Comparison of ENCODE assay signal across 24 cellular contexts in the genomic region with DNA sequence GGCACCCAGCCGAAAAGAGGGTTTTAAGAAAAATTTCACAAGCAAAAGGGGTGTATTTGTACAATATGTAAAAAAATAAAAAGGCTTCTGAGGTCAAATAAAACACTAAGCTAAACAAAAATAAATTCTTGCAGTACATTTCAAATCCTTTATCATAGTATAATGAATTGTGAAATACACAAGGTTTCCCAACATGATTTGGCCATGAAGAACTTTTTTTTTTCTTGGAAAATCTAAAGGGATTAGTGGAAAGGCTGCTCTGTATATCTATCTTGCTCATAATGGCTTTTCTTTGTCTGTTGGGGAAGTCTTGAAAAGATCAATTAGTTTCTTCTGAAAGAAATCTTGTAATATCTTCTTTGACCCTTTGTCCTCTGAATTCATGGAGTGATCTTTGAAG.
DNase-seq lines count a peak whose midpoint lies in the region; ATAC-seq and TF ChIP-seq lines count a peak whose summit lies in the region.
"Had no signal": no experiment of that assay in that cellular context is flagged by ENCODE, and none has a peak within 500 bp of the region (broad histone marks: within the 10 kb centered on the region; RNA-seq: fewer than 3 reads in every experiment).

No MANE protein-coding gene starts in this region.

- no peaks in the 10 kb centered on the region for H3K4me1 ChIP-seq in mammary epithelial cell (ENCODE audit: insufficient read depth, low read length)
- H3K4me1 ChIP-seq in adipocyte (ENCODE audit: control insufficient read depth, insufficient read depth, low read length), result peaks cover 60% of the 10 kb centered on the region

- H3K27me3 ChIP-seq in mammary epithelial cell (ENCODE audit: insufficient read depth, low read length) (peaks cover 5% of the 10 kb centered on the region), adipocyte (replicated peaks; ENCODE audit: control insufficient read depth, insufficient read depth, low read length) (no peaks in the 10 kb centered on the region)

- no peak overlapping the region for H3K4me2 ChIP-seq in mammary epithelial cell (ENCODE audit: insufficient read depth, low read depth, low read length)
- H3K4me2 ChIP-seq: PC-9 had no signal

- no peak overlapping the region for H2AFZ ChIP-seq in mammary epithelial cell (ENCODE audit: low read depth, low read length)
- H2AFZ ChIP-seq: PC-9 had no signal

- H3K27me3 Mint-ChIP-seq in MCF 10A (ENCODE audit: insufficient read depth, unreplicated experiment), result no peaks in the 10 kb centered on the region
- H3K27me3 Mint-ChIP-seq: CD8-positive, alpha-beta memory T cell had no signal

- ATAC-seq in sciatic nerve, result peak; percentile 66
- ATAC-seq: K562 had no signal

- POLR2A ChIA-PET in MCF 10A (lab: Yijun Ruan, JAX), result interaction anchor here (0.7 kb wide), 1 partner anchor 274 kb away, joined by 3 read pairs; no protein-coding TSS in a partner anchor

- no peak overlapping the region for H3K4me3 Mint-ChIP-seq in MCF 10A (ENCODE audit: unreplicated experiment)
- H3K4me3 Mint-ChIP-seq: CD8-positive, alpha-beta memory T cell; HFFc6 had no signal

- TF ChIP-seq CTCF in MCF 10A (IDR thresholded peaks at IDR 0.05; ENCODE audit: unreplicated experiment) (no peak), mammary epithelial cell (conservative IDR thresholded peaks at IDR 0.05 in 1 of 2, IDR thresholded peaks at IDR 0.05 in 1 of 2; ENCODE audit: extremely low read depth in 1 of 2, insufficient read depth in 1 of 2, low read depth in 1 of 2, low read length in 2 of 2) (no peak), GM13976 (IDR thresholded peaks at IDR 0.05; ENCODE audit: borderline replicate concordance, control extremely low read depth, extremely low read depth, insufficient read depth, missing control alignments) (no peak)

- H3K9me3 ChIP-seq in mammary epithelial cell (replicated peaks; ENCODE audit: insufficient read depth, low read length), result no peaks in the 10 kb centered on the region
- H3K9me3 ChIP-seq in adipocyte (ENCODE audit: control insufficient read depth, low read length), result no peaks in the 10 kb centered on the region

- H3K4me3 ChIP-seq in mammary epithelial cell (replicated peaks in 1 of 3; ENCODE audit: insufficient read depth in 1 of 3, low read depth in 2 of 3, low read length in 3 of 3), result no peak overlapping the region
- no peak overlapping the region for H3K4me3 ChIP-seq in adipocyte (ENCODE audit: low read length)
- H3K4me3 ChIP-seq: K562, PC-9 had no signal

- H4K20me1 ChIP-seq in mammary epithelial cell (ENCODE audit: insufficient read depth, low read length), result no peaks in the 10 kb centered on the region

- intact Hi-C loops in MCF 10A (cut with micrococcal nuclease) (no loop called here), mammary epithelial cell (cut with micrococcal nuclease) (no loop called here), sciatic nerve (cut with DNase I) (no loop called here)

- no peaks in the 10 kb centered on the region for H3K36me3 Mint-ChIP-seq in MCF 10A (ENCODE audit: insufficient read depth, unreplicated experiment)
- H3K36me3 Mint-ChIP-seq: CD8-positive, alpha-beta memory T cell had no signal

- no TSS peak for BruUV-seq in MCF 10A (replicated peaks; lab: Mats Ljungman, UMichigan)
- BruUV-seq in mammary epithelial cell (replicated peaks; lab: Mats Ljungman, UMichigan), result no TSS peak

- H3K27ac Mint-ChIP-seq in MCF 10A (ENCODE audit: low read depth, unreplicated experiment), result no peak overlapping the region
- H3K27ac Mint-ChIP-seq: CD8-positive, alpha-beta memory T cell; HFFc6 had no signal

- DNase-seq in MCF 10A (ENCODE audit: unreplicated experiment), result peak; percentile 34
- DNase-seq in mammary epithelial cell, result no peak
- DNase-seq in adipocyte (ENCODE audit: low read depth), result peak; percentile 83
- DNase-seq in fibroblast of peridontal ligament (ENCODE audit: extremely low read depth), result peak; percentile 82
- DNase-seq in sciatic nerve (ENCODE audit: low spot score), result no peak
- DNase-seq in glomerular visceral epithelial cell (ENCODE audit: extremely low spot score), result no peak
- no peak for DNase-seq in hypothalamus (lab: John Stamatoyannopoulos, UW)
- DNase-seq in GM13976 (ENCODE audit: low spot score), result no peak
- DNase-seq: ACHN; CD8-positive, alpha-beta memory T cell; EL; GF-D8; H7; HFFc6; MM.1S; NCI-H1092 treated with DMSO at 0.1 percent for 48 hours; NCI-H2029 treated with DMSO at 0.1 percent for 48 hours; NCI-H226; NCI-H510A treated with DMSO at 0.1 percent for 48 hours; NCI-H748 treated with DMSO at 0.1 percent for 48 hours; PC-9 had no signal

- H3K4me1 Mint-ChIP-seq in MCF 10A (ENCODE audit: insufficient read depth, unreplicated experiment), result no peaks in the 10 kb centered on the region
- H3K4me1 Mint-ChIP-seq: CD8-positive, alpha-beta memory T cell had no signal

- no peaks in the 10 kb centered on the region for H3K36me3 ChIP-seq in mammary epithelial cell (ENCODE audit: insufficient read depth, low read length)
- H3K36me3 ChIP-seq in adipocyte (ENCODE audit: control insufficient read depth, insufficient read depth, low read length, severe bottlenecking), result no peaks in the 10 kb centered on the region

- 83% methylated on average over 1 of the region's 1 CpG for WGBS in mammary epithelial cell (ENCODE audit: low coverage, missing lambda C conversion rate)

- H3K79me2 ChIP-seq in mammary epithelial cell (ENCODE audit: insufficient read depth, low read length), result no peaks in the 10 kb centered on the region

- no peaks in the 10 kb centered on the region for H3K9me3 Mint-ChIP-seq in MCF 10A (ENCODE audit: unreplicated experiment)
- H3K9me3 Mint-ChIP-seq: CD8-positive, alpha-beta memory T cell; HFFc6 had no signal

- in situ Hi-C loops in mammary epithelial cell (cut with MboI; ENCODE audit: low sequenced_read_pairs in 2 of 2), result no loop called here
- in situ Hi-C loops in GM13976 (cut with MboI; ENCODE audit: low sequenced_read_pairs, unreplicated experiment), result no loop called here

- CTCF ChIA-PET in MCF 10A (lab: Yijun Ruan, JAX), result interaction anchor here (0.6 to 1.0 kb wide), 2 partner anchors 9 to 541 kb away, joined by 4 read pairs; no protein-coding TSS in a partner anchor
- CTCF ChIA-PET in mammary epithelial cell (lab: Charles Lee; ENCODE audit: low non-redundant PET), result no interaction called here

- no peak overlapping the region for H3K27ac ChIP-seq in mammary epithelial cell (ENCODE audit: insufficient read depth, low read depth, low read length)
- H3K27ac ChIP-seq: 22Rv1, C4-2B, PC-9 had no signal

- H3K9ac ChIP-seq in mammary epithelial cell (ENCODE audit: insufficient read depth, low read length) (no peak overlapping the region), adipocyte (ENCODE audit: low read length) (peak overlapping the region; percentile 36)

- dilution Hi-C loops in mammary epithelial cell (cut with HindIII; ENCODE audit: low sequenced_read_pairs), result no loop called here

Comparison
In these comparisons a context has a peak if more than half of its experiments do, and no peak if none do; other contexts are left out.
1. DNase-seq: peak in MCF 10A (single experiment), adipocyte (single experiment) and fibroblast of peridontal ligament (single experiment); none in mammary epithelial cell (single experiment), sciatic nerve (single experiment), glomerular visceral epithelial cell (single experiment), hypothalamus (0 of 51) and GM13976 (single experiment).